In genomic region chr13:98575009-98575866, GRCh38 we compare ENCODE assay signal across 8 cellular contexts. TPM values are rescaled to one million over a fixed set of nuclear protein-coding genes. Genes with fewer than 3 reads are reported as not detected.
DNase-seq lines count a peak whose midpoint lies in the region; ATAC-seq and TF ChIP-seq lines count a peak whose summit lies in the region.

No MANE protein-coding gene starts in this region.

- DNase-seq in H7, result no peak
- DNase-seq in fibroblast of the aortic adventitia (ENCODE audit: low read depth), result no peak
- DNase-seq in amniotic stem cell (lab: John Stamatoyannopoulos, UW), result no peak
- DNase-seq in dedifferentiated amniotic fluid mesenchymal stem cell (ENCODE audit: extremely low spot score), result no peak

- ATAC-seq in GM21367 (IDR thresholded peaks at IDR 0.05; ENCODE audit: unreplicated experiment), result no peak
- no peak for ATAC-seq in HG03442 (IDR thresholded peaks at IDR 0.05; ENCODE audit: unreplicated experiment)

- H3K27ac ChIP-seq in SU-DHL-6 (ENCODE audit: low read depth, low read length), result no peak overlapping the region

- no peaks in the 10 kb centered on the region for H3K27me3 ChIP-seq in H7 (ENCODE audit: control insufficient read depth, insufficient read depth, low read length)
- H3K27me3 ChIP-seq in SU-DHL-6 (ENCODE audit: low read length), result no peaks in the 10 kb centered on the region
- no peaks in the 10 kb centered on the region for H3K27me3 ChIP-seq in skeletal muscle satellite cell (ENCODE audit: control insufficient read depth, insufficient read depth, low read length)

- peaks cover 23% of the 10 kb centered on the region for H3F3A ChIP-seq in SU-DHL-6 (ENCODE audit: insufficient read depth)

- H3K9ac ChIP-seq in SU-DHL-6 (ENCODE audit: low read length), result peak overlapping the region; percentile 76
- H3K9ac ChIP-seq in skeletal muscle satellite cell (ENCODE audit: low read depth, low read length), result peak overlapping the region; percentile 92

- peaks cover 58% of the 10 kb centered on the region for H3K79me2 ChIP-seq in SU-DHL-6 (ENCODE audit: insufficient read depth, low read length)

- H3K4me3 ChIP-seq in H7 (ENCODE audit: insufficient read depth, low read depth, low read length) (peak overlapping the region; percentile 86), SU-DHL-6 (ENCODE audit: insufficient read depth, low read length, poor library complexity, severe bottlenecking) (peak overlapping the region; percentile 82), fibroblast of the aortic adventitia (ENCODE audit: low read depth, low read length) (peak overlapping the region; percentile 84), skeletal muscle satellite cell (ENCODE audit: low read length) (peak overlapping the region; percentile 76)

- no peaks in the 10 kb centered on the region for H3K9me3 ChIP-seq in SU-DHL-6 (ENCODE audit: insufficient read depth, low read length)
- H3K9me3 ChIP-seq in skeletal muscle satellite cell (replicated peaks; ENCODE audit: low read length), result no peaks in the 10 kb centered on the region

- H3K36me3 ChIP-seq in H7 (replicated peaks; ENCODE audit: control insufficient read depth, insufficient read depth, low read length), result no peaks in the 10 kb centered on the region
- H3K36me3 ChIP-seq in SU-DHL-6 (ENCODE audit: low read length), result 0 out of 2 replicates have a peak, but pooled peaks cover 3% of the 10 kb centered on the region
- H3K36me3 ChIP-seq in skeletal muscle satellite cell (ENCODE audit: insufficient read depth, low read length), result no peaks in the 10 kb centered on the region

- H3K4me2 ChIP-seq in SU-DHL-6 (ENCODE audit: low read depth, low read length, poor library complexity, severe bottlenecking) (peak overlapping the region; percentile 87), skeletal muscle satellite cell (ENCODE audit: low read length) (peak overlapping the region; percentile 85)

- H3K9me2 ChIP-seq in SU-DHL-6 (replicated peaks; ENCODE audit: insufficient read depth, low read length), result no peaks in the 10 kb centered on the region

- TF ChIP-seq CTCF in SU-DHL-6 (IDR thresholded peaks at IDR 0.05; ENCODE audit: insufficient read depth, low read length, poor library complexity, severe bottlenecking), result no peak
- no peak for TF ChIP-seq CTCF in fibroblast of the aortic adventitia (IDR thresholded peaks at IDR 0.05; ENCODE audit: insufficient read depth, low read length)

- H4K20me1 ChIP-seq in SU-DHL-6 (ENCODE audit: low read depth, low read length), result peaks cover 29% of the 10 kb centered on the region

- H3K4me1 ChIP-seq in skeletal muscle satellite cell (ENCODE audit: control insufficient read depth, insufficient read depth, low read length), result peaks cover 52% of the 10 kb centered on the region

- H2AFZ ChIP-seq in SU-DHL-6 (ENCODE audit: low read depth, low read length, severe bottlenecking), result no peak overlapping the region

RNA-seq across cellular contexts. Expression of gene STK24, which starts 1.7 kb away (rescaled TPM):
- total RNA-seq in H7 (2014; rRNA removed; shearing (Covaris generic)), result 107 and 131 TPM in 2 replicates
- total RNA-seq in fibroblast of the aortic adventitia (ENCODE audit: low replicate concordance), result 64.0 and 110 TPM in 2 replicates
- 48.5 and 53.5 TPM in 2 replicates for total RNA-seq in skeletal muscle satellite cell (2012; rRNA removed)
